8 cellular contexts compared by ENCODE assay signal in the genomic region with DNA sequence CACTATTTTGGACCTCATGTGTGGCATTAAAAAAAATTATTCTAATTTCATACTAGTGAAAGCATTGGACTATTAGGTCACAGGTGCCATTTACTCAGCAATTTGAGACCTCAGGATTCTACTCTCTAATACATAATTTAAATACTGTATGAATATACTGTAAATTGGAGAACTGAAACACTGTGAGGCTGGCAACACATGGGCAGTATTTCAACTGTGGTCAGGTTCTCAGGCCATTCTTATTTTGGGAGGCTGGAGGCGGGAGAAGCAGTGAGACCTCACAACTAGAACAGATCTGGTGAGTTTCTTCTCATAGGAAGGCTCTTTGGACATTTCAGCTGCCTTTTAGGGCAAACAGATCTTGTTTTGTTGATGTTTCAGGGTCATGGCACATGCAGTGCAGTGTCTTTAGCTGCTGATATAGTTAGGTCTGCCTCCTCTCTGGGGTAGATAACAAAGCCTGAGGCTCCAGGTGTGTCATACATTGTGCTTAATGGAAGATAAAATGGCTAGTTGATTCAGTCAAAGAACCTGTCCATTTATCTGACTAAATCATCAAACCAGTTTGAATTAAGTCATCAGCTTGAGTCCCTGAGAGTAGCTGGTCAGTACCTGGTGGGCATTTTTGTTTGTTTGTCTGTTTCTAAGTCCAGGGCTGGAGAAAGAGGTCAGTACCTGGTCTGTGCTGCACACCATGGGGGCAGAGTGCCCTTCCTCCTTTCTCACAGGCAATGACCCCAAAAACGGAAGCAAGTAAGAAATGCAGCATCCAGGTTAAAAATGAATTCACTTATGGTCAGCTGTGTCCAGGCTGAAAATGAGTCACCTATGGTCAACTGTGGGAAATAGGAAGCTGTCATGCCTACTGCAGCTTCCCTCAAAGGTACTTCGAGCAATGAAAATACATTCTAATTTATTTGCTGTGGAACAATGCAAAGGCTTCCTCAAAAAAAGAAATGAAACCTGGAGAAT.
A peak's percentile ranks its signal among the peaks of the same experiment; 100 is the strongest.
DNase-seq lines count a peak whose midpoint lies in the region; ATAC-seq and TF ChIP-seq lines count a peak whose summit lies in the region.

No MANE protein-coding gene starts in this region.

- H3K4me1 Mint-ChIP-seq in activated T-helper 1 cell treated with anti-CD3 and anti-CD28 coated beads, Interleukin-12 subunit alpha, Interleukin-12 subunit beta, Interleukin-2, Interleukin-4 antibody, amounts not matched to agents 30 ng/mL and 10 ng/mL and 1 ng/mL, durations not matched to agents 14 hours and 24 hours and 36 hours (ENCODE audit: low read depth): peaks cover 10% of the 10 kb centered on the region

- TF ChIP-seq CTCF in dorsolateral prefrontal cortex (IDR thresholded peaks at IDR 0.05 in 54 of 56, conservative IDR thresholded peaks at IDR 0.05 in 2 of 56; ENCODE audit: low read depth in 1 of 56, partially characterized antibody in 56 of 56): no peak

- H3K4me3 ChIP-seq in dorsolateral prefrontal cortex: peak overlapping the region in 1 of 59 donors; percentile 57

- H3K9me3 Mint-ChIP-seq in activated T-helper 1 cell treated with anti-CD3 and anti-CD28 coated beads, Interleukin-12 subunit alpha, Interleukin-12 subunit beta, Interleukin-2, Interleukin-4 antibody, amounts not matched to agents 30 ng/mL and 10 ng/mL and 1 ng/mL, durations not matched to agents 14 hours and 24 hours and 36 hours: no peaks in the 10 kb centered on the region

- no peaks in the 10 kb centered on the region for H3K27me3 ChIP-seq in dorsolateral prefrontal cortex

- DNase-seq in ELF-1 (ENCODE audit: low read depth, low spot score): peak; percentile 18
- DNase-seq in dorsolateral prefrontal cortex: no peak
- no peak for DNase-seq in activated T-helper 1 cell treated with anti-CD3 and anti-CD28 coated beads, Interleukin-12 subunit alpha, Interleukin-12 subunit beta, Interleukin-2, Interleukin-4 antibody, amounts not matched to agents 30 ng/mL and 10 ng/mL and 1 ng/mL, durations not matched to agents 14 hours and 24 hours and 36 hours (ENCODE audit: low spot score)
- no peak for DNase-seq in KG1 (lab: John Stamatoyannopoulos, UW)
- no peak for DNase-seq in LoVo (ENCODE audit: low spot score)
- no peak for DNase-seq in stimulated activated CD4-positive, alpha-beta T cell treated with anti-CD3 and anti-CD28 coated beads, Interleukin-1b, Interleukin-23, amount 100 ng/mL, for 48 hours

- peak overlapping the region in 58 of 59 donors; percentile 4 to 91 (median 76) for H3K27ac ChIP-seq in dorsolateral prefrontal cortex

- H3K36me3 Mint-ChIP-seq in activated T-helper 1 cell treated with anti-CD3 and anti-CD28 coated beads, Interleukin-12 subunit alpha, Interleukin-12 subunit beta, Interleukin-2, Interleukin-4 antibody, amounts not matched to agents 30 ng/mL and 10 ng/mL and 1 ng/mL, durations not matched to agents 14 hours and 24 hours and 36 hours (ENCODE audit: low read depth): no peaks in the 10 kb centered on the region

- H3K4me3 Mint-ChIP-seq in activated T-helper 1 cell treated with anti-CD3 and anti-CD28 coated beads, Interleukin-12 subunit alpha, Interleukin-12 subunit beta, Interleukin-2, Interleukin-4 antibody, amounts not matched to agents 30 ng/mL and 10 ng/mL and 1 ng/mL, durations not matched to agents 14 hours and 24 hours and 36 hours: no peak overlapping the region

- H3K27me3 Mint-ChIP-seq in activated T-helper 1 cell treated with anti-CD3 and anti-CD28 coated beads, Interleukin-12 subunit alpha, Interleukin-12 subunit beta, Interleukin-2, Interleukin-4 antibody, amounts not matched to agents 30 ng/mL and 10 ng/mL and 1 ng/mL, durations not matched to agents 14 hours and 24 hours and 36 hours (ENCODE audit: insufficient read depth): no peaks in the 10 kb centered on the region

- no peak overlapping the region for H3K27ac Mint-ChIP-seq in activated T-helper 1 cell treated with anti-CD3 and anti-CD28 coated beads, Interleukin-12 subunit alpha, Interleukin-12 subunit beta, Interleukin-2, Interleukin-4 antibody, amounts not matched to agents 30 ng/mL and 10 ng/mL and 1 ng/mL, durations not matched to agents 14 hours and 24 hours and 36 hours

- intact Hi-C loops in dorsolateral prefrontal cortex (cut with DNase I): loop anchor here (5.0 to 10.0 kb wide), 5 partner anchors 50 to 563 kb away; partner anchors contain the start of gene AKT3 (in 1 of the 2)
- intact Hi-C loops in activated T-helper 1 cell treated with anti-CD3 and anti-CD28 coated beads, Interleukin-12 subunit alpha, Interleukin-12 subunit beta, Interleukin-2, Interleukin-4 antibody, amounts not matched to agents 30 ng/mL and 10 ng/mL and 1 ng/mL, durations not matched to agents 14 hours and 24 hours and 36 hours (cut with micrococcal nuclease): no loop called here

- peak; percentile 88 for ATAC-seq in GM21381 (IDR thresholded peaks at IDR 0.05; ENCODE audit: unreplicated experiment)
- ATAC-seq in HG03460 (IDR thresholded peaks at IDR 0.05; ENCODE audit: unreplicated experiment): peak; percentile 89
